Comparison of ENCODE assay signal across 8 cellular contexts in genomic region chr1:87325982-87326738, GRCh38. TPM values are rescaled to one million over a fixed set of nuclear protein-coding genes. Genes with fewer than 3 reads are reported as not detected.
DNase-seq lines count a peak whose midpoint lies in the region; ATAC-seq, FAIRE-seq and TF ChIP-seq lines count a peak whose summit lies in the region.

No MANE protein-coding gene starts in this region.

- FAIRE-seq in GM12891 (lab: Jason Lieb, UNC): peak; percentile 91

- H3K27ac Mint-ChIP-seq in WTC11: no peak overlapping the region

- TF ChIP-seq CTCF in WTC11 (IDR thresholded peaks at IDR 0.05) (peak; percentile 68), fibroblast of mammary gland (conservative IDR thresholded peaks at IDR 0.05; ENCODE audit: control insufficient read depth, insufficient read depth, low read depth, low read length) (peak; percentile 76)

- TF ChIP-seq POLR2A in GM12891 (IDR thresholded peaks at IDR 0.05; ENCODE audit: low read depth, low read length): no peak

- H3K36me3 Mint-ChIP-seq in WTC11: no peaks in the 10 kb centered on the region

- peaks cover 15% of the 10 kb centered on the region for H3K4me1 Mint-ChIP-seq in WTC11

- DNase-seq in Ammon's horn (ENCODE audit: low spot score) (peak; percentile 71), GM12891 (ENCODE audit: insufficient read length, low spot score) (no peak), NCI-H2107 (lab: John Stamatoyannopoulos, UW) (peak; percentile 46), WTC11 (ENCODE audit: low spot score) (peak; percentile 41), fibroblast of mammary gland (ENCODE audit: low read depth) (peak; percentile 65), pons (ENCODE audit: low spot score) (peak; percentile 79), GDM1 (lab: John Stamatoyannopoulos, UW) (no peak), islet precursor cell (no peak)

- no peaks in the 10 kb centered on the region for H3K9me3 Mint-ChIP-seq in WTC11

- CTCF ChIA-PET in WTC11 (lab: Charles Lee): interaction anchor here (0.7 to 1.8 kb wide), 13 partner anchors 9 to 735 kb away, joined by 3 to 16 read pairs (median 5); no protein-coding TSS in a partner anchor

- no peaks in the 10 kb centered on the region for H3K27me3 Mint-ChIP-seq in WTC11 (ENCODE audit: low read depth)

- ATAC-seq in WTC11: no peak

- H3K4me3 ChIP-seq in fibroblast of mammary gland (ENCODE audit: control insufficient read depth, low read depth, low read length): no peak overlapping the region

- no peak overlapping the region for H3K4me3 Mint-ChIP-seq in WTC11

- POLR2A ChIA-PET in WTC11 (lab: Charles Lee): no interaction called here

TF ChIP-seq in GM12891, 5 proteins besides CTCF, POLR2A, EP300 and RAD21:
- no peak for TF ChIP-seq SPI1 (IDR thresholded peaks at IDR 0.05; ENCODE audit: low read depth, low read length)
- TF ChIP-seq PAX5 (IDR thresholded peaks at IDR 0.05; ENCODE audit: insufficient read depth, low read length, severe bottlenecking): no peak
- TF ChIP-seq TAF1 (IDR thresholded peaks at IDR 0.05; ENCODE audit: low read depth, low read length): no peak
- TF ChIP-seq POLR2AphosphoS5 (IDR thresholded peaks at IDR 0.05; ENCODE audit: low read depth, low read length): no peak
- TF ChIP-seq POU2F2 (IDR thresholded peaks at IDR 0.05; ENCODE audit: low read depth, low read length): no peak

TF ChIP-seq in WTC11, 78 proteins besides CTCF, POLR2A, EP300 and RAD21 (continues in another document):
- TF ChIP-seq STAT6 (CRISPR knock-in tag; conservative IDR thresholded peaks at IDR 0.05; ENCODE audit: low read depth) (no peak), ATF6 (CRISPR knock-in tag; IDR thresholded peaks at IDR 0.05) (no peak), SP1 (CRISPR knock-in tag; conservative IDR thresholded peaks at IDR 0.05) (no peak), NFYB (CRISPR knock-in tag; conservative IDR thresholded peaks at IDR 0.05; ENCODE audit: low read depth) (no peak), AFF4 (CRISPR knock-in tag; IDR thresholded peaks at IDR 0.05; ENCODE audit: borderline replicate concordance) (no peak), TP53 (CRISPR knock-in tag; IDR thresholded peaks at IDR 0.05) (no peak), AR (CRISPR knock-in tag; IDR thresholded peaks at IDR 0.05) (no peak), ZNF512 (CRISPR knock-in tag; IDR thresholded peaks at IDR 0.05; ENCODE audit: borderline replicate concordance) (no peak), ZBTB43 (CRISPR knock-in tag; IDR thresholded peaks at IDR 0.05) (no peak)

RNA-seq across cellular contexts. Expression of gene LMO4, which starts 2.5 kb away (rescaled TPM):
- 3.5 TPM for polyA plus RNA-seq in GM12891 (2012; ENCODE audit: low read depth, missing spikeins)
- 72.5 to 88.9 TPM (median 73.7 TPM) in 3 replicates for total RNA-seq in WTC11 (2021)

Comparison
In these comparisons a context has a peak if more than half of its experiments do, and no peak if none do; other contexts are left out.
1. DNase-seq: peak in Ammon's horn (single experiment), NCI-H2107 (single experiment), WTC11 (single experiment), fibroblast of mammary gland (single experiment) and pons (single experiment); none in GM12891 (single experiment), GDM1 (single experiment) and islet precursor cell (single experiment).